ENCODE assay signal across 8 cellular contexts in genomic region chr3:47380026-47380600, GRCh38. TPM values are rescaled to one million over a fixed set of nuclear protein-coding genes. Genes with fewer than 3 reads are reported as not detected.
DNase-seq lines count a peak whose midpoint lies in the region; ATAC-seq and TF ChIP-seq lines count a peak whose summit lies in the region.

No MANE protein-coding gene starts in this region.

- peaks cover 0 to 4% (median 2%) of the 10 kb centered on the region in 4 donors for H3K36me3 ChIP-seq in stomach

- H3K9me3 Mint-ChIP-seq in activated T-cell treated with anti-CD3 and anti-CD28 coated beads, Interleukin-2, amount 50 U/mL, for 72 hours: no peaks in the 10 kb centered on the region
- H3K9me3 Mint-ChIP-seq in activated CD4-positive, alpha-beta memory T cell treated with anti-CD3 and anti-CD28 coated beads, Interleukin-2, amount 10 ng/mL, durations not matched to agents 7 days and 5 days: no peaks in the 10 kb centered on the region

- H3K36me3 Mint-ChIP-seq in activated T-cell treated with anti-CD3 and anti-CD28 coated beads, Interleukin-2, amount 50 U/mL, for 72 hours (ENCODE audit: insufficient read depth in 2 of 2): peaks cover 3 to 8% of the 10 kb centered on the region in 2 donors
- peaks cover 14% of the 10 kb centered on the region for H3K36me3 Mint-ChIP-seq in activated CD4-positive, alpha-beta memory T cell treated with anti-CD3 and anti-CD28 coated beads, Interleukin-2, amount 10 ng/mL, durations not matched to agents 7 days and 5 days (ENCODE audit: low read depth)

- no peak for ATAC-seq in activated T-cell treated with anti-CD3 and anti-CD28 coated beads, Interleukin-2, amount 50 U/mL, for 72 hours (replicated peaks in 1 of 2)

- H3K27me3 ChIP-seq in stomach: no peaks in the 10 kb centered on the region

- TF ChIP-seq EP300 in stomach (IDR thresholded peaks at IDR 0.05): no peak

- POLR2A ChIA-PET in activated CD4-positive, alpha-beta memory T cell treated with anti-CD3 and anti-CD28 coated beads, Interleukin-2, amount 10 ng/mL, durations not matched to agents 7 days and 5 days (lab: Charles Lee): interaction anchor here (0.7 to 1.9 kb wide), 24 partner anchors 9 to 1714 kb away, joined by 3 to 16 read pairs (median 5); partner anchors contain the start of genes CCDC12, KIF9, KLHL18 and QRICH1

- intact Hi-C loops in stomach (cut with DNase I; ENCODE audit: low total_unique reads): no loop called here

- peak overlapping the region; percentile 86 to 98 (median 95) for H3K27ac ChIP-seq in stomach

- no peaks in the 10 kb centered on the region for H3K27me3 Mint-ChIP-seq in activated T-cell treated with anti-CD3 and anti-CD28 coated beads, Interleukin-2, amount 50 U/mL, for 72 hours (ENCODE audit: low read depth)
- no peaks in the 10 kb centered on the region for H3K27me3 Mint-ChIP-seq in activated CD4-positive, alpha-beta memory T cell treated with anti-CD3 and anti-CD28 coated beads, Interleukin-2, amount 10 ng/mL, durations not matched to agents 7 days and 5 days

- no peak for DNase-seq in activated T-cell treated with anti-CD3 and anti-CD28 coated beads, Interleukin-2, amount 50 U/mL, for 72 hours
- DNase-seq in activated T-cell treated with anti-CD3 and anti-CD28 coated beads, Interleukin-2, amount 50 U/mL, for 48 hours: no peak
- DNase-seq in activated CD4-positive, alpha-beta memory T cell treated with anti-CD3 and anti-CD28 coated beads, Interleukin-2, amount 10 ng/mL, durations not matched to agents 7 days and 5 days: no peak
- DNase-seq in stomach (no peak), GOT3 (lab: John Stamatoyannopoulos, UW) (no peak), glomerular visceral epithelial cell (ENCODE audit: extremely low spot score) (no peak), NCI-H345 treated with DMSO at 0.1 percent for 48 hours (lab: John Stamatoyannopoulos, UW; ENCODE audit: unreplicated experiment) (no peak)

- H3K4me1 Mint-ChIP-seq in activated T-cell treated with anti-CD3 and anti-CD28 coated beads, Interleukin-2, amount 50 U/mL, for 72 hours (ENCODE audit: low read depth): peaks cover 55% of the 10 kb centered on the region
- peaks cover 50% of the 10 kb centered on the region for H3K4me1 Mint-ChIP-seq in activated CD4-positive, alpha-beta memory T cell treated with anti-CD3 and anti-CD28 coated beads, Interleukin-2, amount 10 ng/mL, durations not matched to agents 7 days and 5 days

- 5 to 10% (median 8%) methylated on average over 23 of the region's 23 CpGs for WGBS in stomach, 5 donors

- peak overlapping the region; percentile 98 for H3K4me3 ChIP-seq in iPS-11a (ENCODE audit: low read depth, low read length)
- peak overlapping the region; percentile 77 to 100 (median 81) for H3K4me3 ChIP-seq in stomach

- TF ChIP-seq CTCF in stomach (IDR thresholded peaks at IDR 0.05): peak in 1 of 7 experiments; percentile 22

- peaks cover 32 to 68% (median 49%) of the 10 kb centered on the region in 4 donors for H3K4me1 ChIP-seq in stomach

- CTCF ChIA-PET in activated CD4-positive, alpha-beta memory T cell treated with anti-CD3 and anti-CD28 coated beads, Interleukin-2, amount 10 ng/mL, durations not matched to agents 7 days and 5 days (lab: Charles Lee): interaction anchor here (0.7 to 1.3 kb wide), 9 partner anchors 10 to 750 kb away, joined by 3 to 6 read pairs (median 3); partner anchors contain the start of genes NBEAL2 and SETD2

- TF ChIP-seq POLR2A in stomach (IDR thresholded peaks at IDR 0.05): no peak

- H3K9me3 ChIP-seq in stomach: no peaks in the 10 kb centered on the region

- H3K4me3 Mint-ChIP-seq in activated T-cell treated with anti-CD3 and anti-CD28 coated beads, Interleukin-2, amount 50 U/mL, for 72 hours: peak overlapping the region; percentile 99 to 100
- peak overlapping the region; percentile 99 for H3K4me3 Mint-ChIP-seq in activated CD4-positive, alpha-beta memory T cell treated with anti-CD3 and anti-CD28 coated beads, Interleukin-2, amount 10 ng/mL, durations not matched to agents 7 days and 5 days

- peak overlapping the region; percentile 100 for H3K27ac Mint-ChIP-seq in activated T-cell treated with anti-CD3 and anti-CD28 coated beads, Interleukin-2, amount 50 U/mL, for 72 hours
- H3K27ac Mint-ChIP-seq in activated CD4-positive, alpha-beta memory T cell treated with anti-CD3 and anti-CD28 coated beads, Interleukin-2, amount 10 ng/mL, durations not matched to agents 7 days and 5 days: peak overlapping the region; percentile 98

RNA-seq across cellular contexts. Expression of gene PTPN23, which starts 0.7 kb away (rescaled TPM):
- 10 to 100 TPM; 24.1 to 38.8 TPM for total RNA-seq in activated T-cell treated with anti-CD3 and anti-CD28 coated beads, Interleukin-2, amount 50 U/mL, for 72 hours
- total RNA-seq in activated CD4-positive, alpha-beta memory T cell treated with anti-CD3 and anti-CD28 coated beads, Interleukin-2, amount 10 ng/mL, durations not matched to agents 7 days and 5 days: 10 to 100 TPM; 26.8 to 28.7 TPM
- 100 to 1,000 TPM in 2 of 5 donors, 10 to 100 TPM in 3; 26.3 to 120 (median 53.4) TPM for total RNA-seq in stomach
- 10 to 100 TPM in 1 of 3 donors, 1 to 10 TPM in 2; 8.6 to 24.0 (median 9.1) TPM for polyA plus RNA-seq in stomach
